1 cellular context compared by ENCODE assay signal in the genomic region with DNA sequence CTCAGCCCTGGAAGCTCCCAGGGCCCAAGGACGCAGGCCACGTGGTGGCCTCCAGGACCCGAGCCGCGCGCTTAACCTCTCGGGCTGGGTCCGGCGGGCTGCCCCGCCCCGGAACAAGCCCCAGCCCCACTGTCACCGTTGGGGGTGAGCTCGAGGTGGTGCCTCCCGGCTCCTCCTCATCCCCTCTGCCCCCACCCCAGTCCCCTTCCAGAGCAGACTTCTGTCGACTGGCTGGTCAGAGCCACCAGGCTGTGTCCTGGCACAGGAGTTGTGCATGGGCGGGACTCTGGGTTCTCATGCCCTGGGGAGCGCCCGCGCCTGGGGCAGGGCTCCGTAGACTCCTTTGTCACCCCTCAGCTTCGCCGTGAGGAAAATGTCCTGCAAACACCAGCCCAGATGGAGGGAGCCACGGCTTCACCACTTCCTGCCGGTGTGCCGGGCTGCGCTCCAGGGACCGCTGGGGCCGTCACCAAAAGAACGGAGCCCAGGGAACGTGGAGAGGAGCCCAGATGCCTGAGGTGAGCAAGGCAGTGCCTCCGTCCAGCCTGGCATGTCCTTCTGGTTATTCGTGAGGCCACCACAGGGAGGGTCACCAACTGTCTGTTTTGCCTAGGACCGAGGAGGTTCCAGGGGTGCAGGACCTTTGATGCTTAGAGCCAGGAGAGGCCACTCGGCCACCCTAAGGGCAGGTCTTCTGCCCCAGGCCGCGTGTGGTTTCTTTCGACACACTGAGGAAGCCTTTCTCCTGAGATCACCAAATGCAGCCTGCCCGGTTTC.
TF ChIP-seq lines count a peak whose summit lies in the region.

No MANE protein-coding gene starts in this region.

TF ChIP-seq in HepG2, 621 proteins besides CTCF, POLR2A, EP300 and RAD21 (continued from another document and continues in another):
- TF ChIP-seq ZFP41 (CRISPR knock-in tag; IDR thresholded peaks at IDR 0.05; ENCODE audit: borderline replicate concordance), result no peak
- TF ChIP-seq, protein P1, sequence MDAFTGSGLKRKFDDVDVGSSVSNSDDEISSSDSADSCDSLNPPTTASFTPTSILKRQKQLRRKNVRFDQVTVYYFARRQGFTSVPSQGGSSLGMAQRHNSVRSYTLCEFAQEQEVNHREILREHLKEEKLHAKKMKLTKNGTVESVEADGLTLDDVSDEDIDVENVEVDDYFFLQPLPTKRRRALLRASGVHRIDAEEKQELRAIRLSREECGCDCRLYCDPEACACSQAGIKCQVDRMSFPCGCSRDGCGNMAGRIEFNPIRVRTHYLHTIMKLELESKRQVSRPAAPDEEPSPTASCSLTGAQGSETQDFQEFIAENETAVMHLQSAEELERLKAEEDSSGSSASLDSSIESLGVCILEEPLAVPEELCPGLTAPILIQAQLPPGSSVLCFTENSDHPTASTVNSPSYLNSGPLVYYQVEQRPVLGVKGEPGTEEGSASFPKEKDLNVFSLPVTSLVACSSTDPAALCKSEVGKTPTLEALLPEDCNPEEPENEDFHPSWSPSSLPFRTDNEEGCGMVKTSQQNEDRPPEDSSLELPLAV (CRISPR knock-in tag; conservative IDR thresholded peaks at IDR 0.05; ENCODE audit: low read depth), result no peak
- TF ChIP-seq CHCHD3 (CRISPR knock-in tag; IDR thresholded peaks at IDR 0.05), result no peak
- TF ChIP-seq TOPORS (CRISPR knock-in tag; IDR thresholded peaks at IDR 0.05), result peak; percentile 74; the same call in 1 of the 2 replicates
- no peak for TF ChIP-seq DNMT1 (CRISPR knock-in tag; IDR thresholded peaks at IDR 0.05)
- TF ChIP-seq CC2D1A (CRISPR knock-in tag; IDR thresholded peaks at IDR 0.05), result no peak
- TF ChIP-seq, protein P2, sequence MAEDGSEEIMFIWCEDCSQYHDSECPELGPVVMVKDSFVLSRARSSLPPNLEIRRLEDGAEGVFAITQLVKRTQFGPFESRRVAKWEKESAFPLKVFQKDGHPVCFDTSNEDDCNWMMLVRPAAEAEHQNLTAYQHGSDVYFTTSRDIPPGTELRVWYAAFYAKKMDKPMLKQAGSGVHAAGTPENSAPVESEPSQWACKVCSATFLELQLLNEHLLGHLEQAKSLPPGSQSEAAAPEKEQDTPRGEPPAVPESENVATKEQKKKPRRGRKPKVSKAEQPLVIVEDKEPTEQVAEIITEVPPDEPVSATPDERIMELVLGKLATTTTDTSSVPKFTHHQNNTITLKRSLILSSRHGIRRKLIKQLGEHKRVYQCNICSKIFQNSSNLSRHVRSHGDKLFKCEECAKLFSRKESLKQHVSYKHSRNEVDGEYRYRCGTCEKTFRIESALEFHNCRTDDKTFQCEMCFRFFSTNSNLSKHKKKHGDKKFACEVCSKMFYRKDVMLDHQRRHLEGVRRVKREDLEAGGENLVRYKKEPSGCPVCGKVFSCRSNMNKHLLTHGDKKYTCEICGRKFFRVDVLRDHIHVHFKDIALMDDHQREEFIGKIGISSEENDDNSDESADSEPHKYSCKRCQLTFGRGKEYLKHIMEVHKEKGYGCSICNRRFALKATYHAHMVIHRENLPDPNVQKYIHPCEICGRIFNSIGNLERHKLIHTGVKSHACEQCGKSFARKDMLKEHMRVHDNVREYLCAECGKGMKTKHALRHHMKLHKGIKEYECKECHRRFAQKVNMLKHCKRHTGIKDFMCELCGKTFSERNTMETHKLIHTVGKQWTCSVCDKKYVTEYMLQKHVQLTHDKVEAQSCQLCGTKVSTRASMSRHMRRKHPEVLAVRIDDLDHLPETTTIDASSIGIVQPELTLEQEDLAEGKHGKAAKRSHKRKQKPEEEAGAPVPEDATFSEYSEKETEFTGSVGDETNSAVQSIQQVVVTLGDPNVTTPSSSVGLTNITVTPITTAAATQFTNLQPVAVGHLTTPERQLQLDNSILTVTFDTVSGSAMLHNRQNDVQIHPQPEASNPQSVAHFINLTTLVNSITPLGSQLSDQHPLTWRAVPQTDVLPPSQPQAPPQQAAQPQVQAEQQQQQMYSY (CRISPR knock-in tag; IDR thresholded peaks at IDR 0.05), result no peak; the same call in 1 of the 2 replicates
- TF ChIP-seq, protein P3, sequence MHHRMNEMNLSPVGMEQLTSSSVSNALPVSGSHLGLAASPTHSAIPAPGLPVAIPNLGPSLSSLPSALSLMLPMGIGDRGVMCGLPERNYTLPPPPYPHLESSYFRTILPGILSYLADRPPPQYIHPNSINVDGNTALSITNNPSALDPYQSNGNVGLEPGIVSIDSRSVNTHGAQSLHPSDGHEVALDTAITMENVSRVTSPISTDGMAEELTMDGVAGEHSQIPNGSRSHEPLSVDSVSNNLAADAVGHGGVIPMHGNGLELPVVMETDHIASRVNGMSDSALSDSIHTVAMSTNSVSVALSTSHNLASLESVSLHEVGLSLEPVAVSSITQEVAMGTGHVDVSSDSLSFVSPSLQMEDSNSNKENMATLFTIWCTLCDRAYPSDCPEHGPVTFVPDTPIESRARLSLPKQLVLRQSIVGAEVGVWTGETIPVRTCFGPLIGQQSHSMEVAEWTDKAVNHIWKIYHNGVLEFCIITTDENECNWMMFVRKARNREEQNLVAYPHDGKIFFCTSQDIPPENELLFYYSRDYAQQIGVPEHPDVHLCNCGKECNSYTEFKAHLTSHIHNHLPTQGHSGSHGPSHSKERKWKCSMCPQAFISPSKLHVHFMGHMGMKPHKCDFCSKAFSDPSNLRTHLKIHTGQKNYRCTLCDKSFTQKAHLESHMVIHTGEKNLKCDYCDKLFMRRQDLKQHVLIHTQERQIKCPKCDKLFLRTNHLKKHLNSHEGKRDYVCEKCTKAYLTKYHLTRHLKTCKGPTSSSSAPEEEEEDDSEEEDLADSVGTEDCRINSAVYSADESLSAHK (CRISPR knock-in tag; IDR thresholded peaks at IDR 0.05; ENCODE audit: borderline replicate concordance), result no peak
- TF ChIP-seq ZNF251 (CRISPR knock-in tag; IDR thresholded peaks at IDR 0.05), result no peak
- peak; percentile 84 for TF ChIP-seq HNRNPL (IDR thresholded peaks at IDR 0.05; ENCODE audit: low read depth, low read length)
- TF ChIP-seq, protein P4, sequence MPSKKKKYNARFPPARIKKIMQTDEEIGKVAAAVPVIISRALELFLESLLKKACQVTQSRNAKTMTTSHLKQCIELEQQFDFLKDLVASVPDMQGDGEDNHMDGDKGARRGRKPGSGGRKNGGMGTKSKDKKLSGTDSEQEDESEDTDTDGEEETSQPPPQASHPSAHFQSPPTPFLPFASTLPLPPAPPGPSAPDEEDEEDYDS (CRISPR knock-in tag; IDR thresholded peaks at IDR 0.05), result peak; percentile 66; the same call in 1 of the 2 replicates
- TF ChIP-seq CHD2 (IDR thresholded peaks at IDR 0.05; ENCODE audit: low read depth, low read length), result no peak
- no peak; the same call in 1 of the 2 replicates for TF ChIP-seq ZNF431 (CRISPR knock-in tag; IDR thresholded peaks at IDR 0.05; ENCODE audit: borderline replicate concordance, low read depth)
- no peak for TF ChIP-seq RFX3 (CRISPR knock-in tag; IDR thresholded peaks at IDR 0.05)
- TF ChIP-seq ZNF460 (CRISPR knock-in tag; IDR thresholded peaks at IDR 0.05; ENCODE audit: borderline replicate concordance), result no peak
- no peak for TF ChIP-seq ZC3H13 (CRISPR knock-in tag; IDR thresholded peaks at IDR 0.05)
- TF ChIP-seq, protein P5, sequence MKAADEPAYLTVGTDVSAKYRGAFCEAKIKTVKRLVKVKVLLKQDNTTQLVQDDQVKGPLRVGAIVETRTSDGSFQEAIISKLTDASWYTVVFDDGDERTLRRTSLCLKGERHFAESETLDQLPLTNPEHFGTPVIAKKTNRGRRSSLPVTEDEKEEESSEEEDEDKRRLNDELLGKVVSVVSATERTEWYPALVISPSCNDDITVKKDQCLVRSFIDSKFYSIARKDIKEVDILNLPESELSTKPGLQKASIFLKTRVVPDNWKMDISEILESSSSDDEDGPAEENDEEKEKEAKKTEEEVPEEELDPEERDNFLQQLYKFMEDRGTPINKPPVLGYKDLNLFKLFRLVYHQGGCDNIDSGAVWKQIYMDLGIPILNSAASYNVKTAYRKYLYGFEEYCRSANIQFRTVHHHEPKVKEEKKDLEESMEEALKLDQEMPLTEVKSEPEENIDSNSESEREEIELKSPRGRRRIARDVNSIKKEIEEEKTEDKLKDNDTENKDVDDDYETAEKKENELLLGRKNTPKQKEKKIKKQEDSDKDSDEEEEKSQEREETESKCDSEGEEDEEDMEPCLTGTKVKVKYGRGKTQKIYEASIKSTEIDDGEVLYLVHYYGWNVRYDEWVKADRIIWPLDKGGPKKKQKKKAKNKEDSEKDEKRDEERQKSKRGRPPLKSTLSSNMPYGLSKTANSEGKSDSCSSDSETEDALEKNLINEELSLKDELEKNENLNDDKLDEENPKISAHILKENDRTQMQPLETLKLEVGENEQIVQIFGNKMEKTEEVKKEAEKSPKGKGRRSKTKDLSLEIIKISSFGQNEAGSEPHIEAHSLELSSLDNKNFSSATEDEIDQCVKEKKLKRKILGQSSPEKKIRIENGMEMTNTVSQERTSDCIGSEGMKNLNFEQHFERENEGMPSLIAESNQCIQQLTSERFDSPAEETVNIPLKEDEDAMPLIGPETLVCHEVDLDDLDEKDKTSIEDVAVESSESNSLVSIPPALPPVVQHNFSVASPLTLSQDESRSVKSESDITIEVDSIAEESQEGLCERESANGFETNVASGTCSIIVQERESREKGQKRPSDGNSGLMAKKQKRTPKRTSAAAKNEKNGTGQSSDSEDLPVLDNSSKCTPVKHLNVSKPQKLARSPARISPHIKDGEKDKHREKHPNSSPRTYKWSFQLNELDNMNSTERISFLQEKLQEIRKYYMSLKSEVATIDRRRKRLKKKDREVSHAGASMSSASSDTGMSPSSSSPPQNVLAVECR (CRISPR knock-in tag; IDR thresholded peaks at IDR 0.05; ENCODE audit: borderline replicate concordance), result peak; percentile 74
- no peak for TF ChIP-seq NFIC (IDR thresholded peaks at IDR 0.05; ENCODE audit: low read length)
- no peak for TF ChIP-seq PCBP2 (optimal IDR thresholded peaks at IDR 0.05; ENCODE audit: low read depth, low read length, poor library complexity, severe bottlenecking)
- TF ChIP-seq, protein P6, sequence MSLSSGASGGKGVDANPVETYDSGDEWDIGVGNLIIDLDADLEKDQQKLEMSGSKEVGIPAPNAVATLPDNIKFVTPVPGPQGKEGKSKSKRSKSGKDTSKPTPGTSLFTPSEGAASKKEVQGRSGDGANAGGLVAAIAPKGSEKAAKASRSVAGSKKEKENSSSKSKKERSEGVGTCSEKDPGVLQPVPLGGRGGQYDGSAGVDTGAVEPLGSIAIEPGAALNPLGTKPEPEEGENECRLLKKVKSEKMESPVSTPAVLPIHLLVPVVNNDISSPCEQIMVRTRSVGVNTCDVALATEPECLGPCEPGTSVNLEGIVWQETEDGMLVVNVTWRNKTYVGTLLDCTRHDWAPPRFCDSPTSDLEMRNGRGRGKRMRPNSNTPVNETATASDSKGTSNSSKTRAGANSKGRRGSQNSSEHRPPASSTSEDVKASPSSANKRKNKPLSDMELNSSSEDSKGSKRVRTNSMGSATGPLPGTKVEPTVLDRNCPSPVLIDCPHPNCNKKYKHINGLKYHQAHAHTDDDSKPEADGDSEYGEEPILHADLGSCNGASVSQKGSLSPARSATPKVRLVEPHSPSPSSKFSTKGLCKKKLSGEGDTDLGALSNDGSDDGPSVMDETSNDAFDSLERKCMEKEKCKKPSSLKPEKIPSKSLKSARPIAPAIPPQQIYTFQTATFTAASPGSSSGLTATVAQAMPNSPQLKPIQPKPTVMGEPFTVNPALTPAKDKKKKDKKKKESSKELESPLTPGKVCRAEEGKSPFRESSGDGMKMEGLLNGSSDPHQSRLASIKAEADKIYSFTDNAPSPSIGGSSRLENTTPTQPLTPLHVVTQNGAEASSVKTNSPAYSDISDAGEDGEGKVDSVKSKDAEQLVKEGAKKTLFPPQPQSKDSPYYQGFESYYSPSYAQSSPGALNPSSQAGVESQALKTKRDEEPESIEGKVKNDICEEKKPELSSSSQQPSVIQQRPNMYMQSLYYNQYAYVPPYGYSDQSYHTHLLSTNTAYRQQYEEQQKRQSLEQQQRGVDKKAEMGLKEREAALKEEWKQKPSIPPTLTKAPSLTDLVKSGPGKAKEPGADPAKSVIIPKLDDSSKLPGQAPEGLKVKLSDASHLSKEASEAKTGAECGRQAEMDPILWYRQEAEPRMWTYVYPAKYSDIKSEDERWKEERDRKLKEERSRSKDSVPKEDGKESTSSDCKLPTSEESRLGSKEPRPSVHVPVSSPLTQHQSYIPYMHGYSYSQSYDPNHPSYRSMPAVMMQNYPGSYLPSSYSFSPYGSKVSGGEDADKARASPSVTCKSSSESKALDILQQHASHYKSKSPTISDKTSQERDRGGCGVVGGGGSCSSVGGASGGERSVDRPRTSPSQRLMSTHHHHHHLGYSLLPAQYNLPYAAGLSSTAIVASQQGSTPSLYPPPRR (CRISPR knock-in tag; IDR thresholded peaks at IDR 0.05; ENCODE audit: borderline replicate concordance), result peak; percentile 54; the same call in 1 of the 2 replicates
- TF ChIP-seq ISL2 (CRISPR knock-in tag; IDR thresholded peaks at IDR 0.05), result no peak
- TF ChIP-seq TP53 (CRISPR knock-in tag; conservative IDR thresholded peaks at IDR 0.05), result no peak
- TF ChIP-seq, protein P7, sequence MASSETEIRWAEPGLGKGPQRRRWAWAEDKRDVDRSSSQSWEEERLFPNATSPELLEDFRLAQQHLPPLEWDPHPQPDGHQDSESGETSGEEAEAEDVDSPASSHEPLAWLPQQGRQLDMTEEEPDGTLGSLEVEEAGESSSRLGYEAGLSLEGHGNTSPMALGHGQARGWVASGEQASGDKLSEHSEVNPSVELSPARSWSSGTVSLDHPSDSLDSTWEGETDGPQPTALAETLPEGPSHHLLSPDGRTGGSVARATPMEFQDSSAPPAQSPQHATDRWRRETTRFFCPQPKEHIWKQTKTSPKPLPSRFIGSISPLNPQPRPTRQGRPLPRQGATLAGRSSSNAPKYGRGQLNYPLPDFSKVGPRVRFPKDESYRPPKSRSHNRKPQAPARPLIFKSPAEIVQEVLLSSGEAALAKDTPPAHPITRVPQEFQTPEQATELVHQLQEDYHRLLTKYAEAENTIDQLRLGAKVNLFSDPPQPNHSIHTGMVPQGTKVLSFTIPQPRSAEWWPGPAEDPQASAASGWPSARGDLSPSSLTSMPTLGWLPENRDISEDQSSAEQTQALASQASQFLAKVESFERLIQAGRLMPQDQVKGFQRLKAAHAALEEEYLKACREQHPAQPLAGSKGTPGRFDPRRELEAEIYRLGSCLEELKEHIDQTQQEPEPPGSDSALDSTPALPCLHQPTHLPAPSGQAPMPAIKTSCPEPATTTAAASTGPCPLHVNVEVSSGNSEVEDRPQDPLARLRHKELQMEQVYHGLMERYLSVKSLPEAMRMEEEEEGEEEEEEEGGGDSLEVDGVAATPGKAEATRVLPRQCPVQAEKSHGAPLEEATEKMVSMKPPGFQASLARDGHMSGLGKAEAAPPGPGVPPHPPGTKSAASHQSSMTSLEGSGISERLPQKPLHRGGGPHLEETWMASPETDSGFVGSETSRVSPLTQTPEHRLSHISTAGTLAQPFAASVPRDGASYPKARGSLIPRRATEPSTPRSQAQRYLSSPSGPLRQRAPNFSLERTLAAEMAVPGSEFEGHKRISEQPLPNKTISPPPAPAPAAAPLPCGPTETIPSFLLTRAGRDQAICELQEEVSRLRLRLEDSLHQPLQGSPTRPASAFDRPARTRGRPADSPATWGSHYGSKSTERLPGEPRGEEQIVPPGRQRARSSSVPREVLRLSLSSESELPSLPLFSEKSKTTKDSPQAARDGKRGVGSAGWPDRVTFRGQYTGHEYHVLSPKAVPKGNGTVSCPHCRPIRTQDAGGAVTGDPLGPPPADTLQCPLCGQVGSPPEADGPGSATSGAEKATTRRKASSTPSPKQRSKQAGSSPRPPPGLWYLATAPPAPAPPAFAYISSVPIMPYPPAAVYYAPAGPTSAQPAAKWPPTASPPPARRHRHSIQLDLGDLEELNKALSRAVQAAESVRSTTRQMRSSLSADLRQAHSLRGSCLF (CRISPR knock-in tag; IDR thresholded peaks at IDR 0.05; ENCODE audit: borderline replicate concordance), result no peak
- 0 out of 2 replicates have a peak, but pooled peaks have one; percentile 28 for TF ChIP-seq ZNF329 (CRISPR knock-in tag; IDR thresholded peaks at IDR 0.05; ENCODE audit: low read depth)
